In the genomic region with DNA sequence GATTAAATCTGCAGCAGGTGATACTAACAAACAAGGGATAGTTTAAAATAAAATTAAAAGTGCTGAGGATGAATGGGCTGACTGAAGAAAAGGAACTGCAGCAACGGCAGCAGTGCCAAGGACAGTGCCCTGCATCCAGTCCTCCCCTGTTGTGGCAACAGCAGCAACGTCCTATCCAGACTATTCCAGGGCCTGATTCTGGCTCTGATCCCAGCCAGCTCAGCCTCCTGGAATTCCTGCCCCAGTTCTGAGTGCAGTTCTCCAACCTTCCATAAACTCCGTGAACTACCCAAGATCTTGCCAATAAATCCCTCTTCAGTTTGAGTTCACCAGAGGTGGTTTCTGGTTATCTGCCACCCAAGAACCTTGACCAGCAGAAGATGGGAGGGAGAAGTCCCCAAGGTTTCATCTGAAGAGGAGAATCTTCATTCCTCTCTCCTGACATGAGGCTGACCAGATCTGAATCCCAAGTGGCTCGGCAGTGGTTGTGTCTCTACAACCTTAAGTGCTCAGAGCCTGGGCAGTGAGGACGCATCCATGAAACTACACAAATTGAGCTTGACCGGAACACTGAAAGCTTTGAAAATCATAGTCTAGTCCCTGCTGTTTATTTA, we compare ENCODE assay signal across 8 cellular contexts.
DNase-seq lines count a peak whose midpoint lies in the region; ATAC-seq, FAIRE-seq and TF ChIP-seq lines count a peak whose summit lies in the region.

No MANE protein-coding gene starts in this region.

- no peaks in the 10 kb centered on the region for H3K9me3 Mint-ChIP-seq in MCF 10A (ENCODE audit: unreplicated experiment)
- no peaks in the 10 kb centered on the region for H3K9me3 Mint-ChIP-seq in activated T-helper 2 cell treated with anti-CD3 and anti-CD28 coated beads, Interferon-gamma antibody, Interleukin-2, Interleukin-4, amounts not matched to agents 10 μg/mL and 5 μg/mL and 100 μg/mL, durations not matched to agents 14 hours and 24 hours and 36 hours
- H3K9me3 Mint-ChIP-seq in CD8-positive, alpha-beta memory T cell = no peaks in the 10 kb centered on the region

- H3K4me3 Mint-ChIP-seq in MCF 10A (ENCODE audit: unreplicated experiment) = no peak overlapping the region
- H3K4me3 Mint-ChIP-seq in activated T-helper 2 cell treated with anti-CD3 and anti-CD28 coated beads, Interferon-gamma antibody, Interleukin-2, Interleukin-4, amounts not matched to agents 10 μg/mL and 5 μg/mL and 100 μg/mL, durations not matched to agents 14 hours and 24 hours and 36 hours (ENCODE audit: low read depth) = no peak overlapping the region
- H3K4me3 Mint-ChIP-seq in CD8-positive, alpha-beta memory T cell = no peak overlapping the region

- H3K27ac Mint-ChIP-seq in MCF 10A (ENCODE audit: low read depth, unreplicated experiment) = no peak overlapping the region
- H3K27ac Mint-ChIP-seq in activated T-helper 2 cell treated with anti-CD3 and anti-CD28 coated beads, Interferon-gamma antibody, Interleukin-2, Interleukin-4, amounts not matched to agents 10 μg/mL and 5 μg/mL and 100 μg/mL, durations not matched to agents 14 hours and 24 hours and 36 hours = no peak overlapping the region
- no peak overlapping the region for H3K27ac Mint-ChIP-seq in CD8-positive, alpha-beta memory T cell

- TF ChIP-seq CTCF in GM10248 (IDR thresholded peaks at IDR 0.05; ENCODE audit: control extremely low read depth, extremely low read depth, low read depth, missing control alignments) (peak; percentile 16), MCF 10A (IDR thresholded peaks at IDR 0.05; ENCODE audit: unreplicated experiment) (no peak)

- DNase-seq in GM10248 (ENCODE audit: extremely low spot score) (no peak), MCF 10A (ENCODE audit: unreplicated experiment) (peak; percentile 84), hippocampal formation (lab: John Stamatoyannopoulos, UW) (peak; percentile 19 to 26), small intestine (peak; percentile 40), SKM-1 (lab: John Stamatoyannopoulos, UW; ENCODE audit: unreplicated experiment) (no peak)
- no peak for DNase-seq in activated T-helper 2 cell treated with anti-CD3 and anti-CD28 coated beads, Interferon-gamma antibody, Interleukin-2, Interleukin-4, amounts not matched to agents 10 μg/mL and 5 μg/mL and 100 μg/mL, durations not matched to agents 14 hours and 24 hours and 36 hours (ENCODE audit: low spot score)
- no peak for DNase-seq in CD8-positive, alpha-beta memory T cell

- peaks cover 15% of the 10 kb centered on the region for H3K4me1 Mint-ChIP-seq in MCF 10A (ENCODE audit: insufficient read depth, unreplicated experiment)
- peaks cover 10% of the 10 kb centered on the region for H3K4me1 Mint-ChIP-seq in activated T-helper 2 cell treated with anti-CD3 and anti-CD28 coated beads, Interferon-gamma antibody, Interleukin-2, Interleukin-4, amounts not matched to agents 10 μg/mL and 5 μg/mL and 100 μg/mL, durations not matched to agents 14 hours and 24 hours and 36 hours (ENCODE audit: low read depth)
- H3K4me1 Mint-ChIP-seq in CD8-positive, alpha-beta memory T cell = peaks cover 3 to 8% (median 7%) of the 10 kb centered on the region in 3 donors

- WGBS in small intestine, 3 donors = 44 to 48% (median 46%) methylated on average over 6 of the region's 6 CpGs

- H3K4me1 ChIP-seq in small intestine (ENCODE audit: control insufficient read depth in 2 of 2, insufficient read depth in 1 of 2, low read depth in 1 of 2, low read length in 1 of 2) = peaks cover 0 to 4% of the 10 kb centered on the region in 2 donors
- no peaks in the 10 kb centered on the region for H3K4me1 ChIP-seq in CD8-positive, alpha-beta memory T cell (ENCODE audit: insufficient read depth, low read length)

- no peaks in the 10 kb centered on the region for H3K27me3 Mint-ChIP-seq in MCF 10A (ENCODE audit: insufficient read depth, unreplicated experiment)
- H3K27me3 Mint-ChIP-seq in activated T-helper 2 cell treated with anti-CD3 and anti-CD28 coated beads, Interferon-gamma antibody, Interleukin-2, Interleukin-4, amounts not matched to agents 10 μg/mL and 5 μg/mL and 100 μg/mL, durations not matched to agents 14 hours and 24 hours and 36 hours (ENCODE audit: low read depth) = peaks cover 39% of the 10 kb centered on the region
- H3K27me3 Mint-ChIP-seq in CD8-positive, alpha-beta memory T cell = peaks cover 6 to 26% of the 10 kb centered on the region in 2 donors

- H3K4me3 ChIP-seq in small intestine (ENCODE audit: low read depth in 1 of 2, low read length in 2 of 2) = no peak overlapping the region
- no peak overlapping the region for H3K4me3 ChIP-seq in CD8-positive, alpha-beta memory T cell (ENCODE audit: low read length)

- POLR2A ChIA-PET in GM10248 (lab: Yijun Ruan, JAX) = no interaction called here
- POLR2A ChIA-PET in MCF 10A (lab: Yijun Ruan, JAX) = interaction anchor here (2.2 kb wide), 1 partner anchor 29 kb away, joined by 8 read pairs; no protein-coding TSS in a partner anchor
- POLR2A ChIA-PET in CD8-positive, alpha-beta memory T cell (lab: Charles Lee) = no interaction called here

- peak overlapping the region in 1 of 2 donors; percentile 70 for H3K27ac ChIP-seq in small intestine (ENCODE audit: low read depth in 1 of 2, low read length in 1 of 2)
- no peak overlapping the region for H3K27ac ChIP-seq in CD8-positive, alpha-beta memory T cell (ENCODE audit: low read depth, low read length)

- CTCF ChIA-PET in GM10248 (lab: Yijun Ruan, JAX) = interaction anchor here (0.6 to 11.3 kb wide), 29 partner anchors 8 to 320 kb away, joined by 3 to 217 read pairs (median 5); no protein-coding TSS in a partner anchor
- CTCF ChIA-PET in MCF 10A (lab: Yijun Ruan, JAX) = interaction anchor here (0.5 to 11.0 kb wide), 35 partner anchors 8 to 1367 kb away, joined by 3 to 178 read pairs (median 4); a partner anchor contains a TSS
- CTCF ChIA-PET in CD8-positive, alpha-beta memory T cell (lab: Charles Lee) = interaction anchor here (1.3 to 10.7 kb wide), 4 partner anchors 10 to 86 kb away, joined by 3 to 72 read pairs (median 4); no protein-coding TSS in a partner anchor

- no peaks in the 10 kb centered on the region for H3K36me3 Mint-ChIP-seq in MCF 10A (ENCODE audit: insufficient read depth, unreplicated experiment)
- no peaks in the 10 kb centered on the region for H3K36me3 Mint-ChIP-seq in activated T-helper 2 cell treated with anti-CD3 and anti-CD28 coated beads, Interferon-gamma antibody, Interleukin-2, Interleukin-4, amounts not matched to agents 10 μg/mL and 5 μg/mL and 100 μg/mL, durations not matched to agents 14 hours and 24 hours and 36 hours (ENCODE audit: low read depth)
- H3K36me3 Mint-ChIP-seq in CD8-positive, alpha-beta memory T cell = no peaks in the 10 kb centered on the region

- no TSS peak for BruUV-seq in MCF 10A (replicated peaks; lab: Mats Ljungman, UMichigan)

- no peaks in the 10 kb centered on the region for H3K36me3 ChIP-seq in small intestine (ENCODE audit: control insufficient read depth in 2 of 2, insufficient read depth in 2 of 2, low read length in 2 of 2)
- no peaks in the 10 kb centered on the region for H3K36me3 ChIP-seq in CD8-positive, alpha-beta memory T cell (ENCODE audit: insufficient read depth, low read length)

- FAIRE-seq in small intestine (lab: Jason Lieb, UNC) = no peak

- intact Hi-C loops in MCF 10A (cut with micrococcal nuclease) = loop anchor here (1.0 kb wide), 1 partner anchor 15 kb away; no protein-coding TSS in a partner anchor
- intact Hi-C loops in activated T-helper 2 cell treated with anti-CD3 and anti-CD28 coated beads, Interferon-gamma antibody, Interleukin-2, Interleukin-4, amounts not matched to agents 10 μg/mL and 5 μg/mL and 100 μg/mL, durations not matched to agents 14 hours and 24 hours and 36 hours (cut with micrococcal nuclease) = no loop called here

- ATAC-seq in HG03342 (IDR thresholded peaks at IDR 0.05; ENCODE audit: unreplicated experiment) = no peak

- H3K27me3 ChIP-seq in small intestine (ENCODE audit: control insufficient read depth in 2 of 2, insufficient read depth in 2 of 2, low read length in 2 of 2) = no peaks in the 10 kb centered on the region
- H3K27me3 ChIP-seq in CD8-positive, alpha-beta memory T cell (ENCODE audit: insufficient read depth, low read length, poor library complexity, severe bottlenecking) = no peaks in the 10 kb centered on the region

- no peaks in the 10 kb centered on the region for H3K9me3 ChIP-seq in small intestine (ENCODE audit: control insufficient read depth, low read depth)
- no peaks in the 10 kb centered on the region for H3K9me3 ChIP-seq in CD8-positive, alpha-beta memory T cell (ENCODE audit: low read length)

Comparison
In these comparisons a context has a peak if more than half of its experiments do, and no peak if none do; other contexts are left out.
1. DNase-seq: peak in MCF 10A (single experiment), hippocampal formation (2 of 2) and small intestine (single experiment); none in GM10248 (single experiment), activated T-helper 2 cell treated with anti-CD3 and anti-CD28 coated beads, Interferon-gamma antibody, Interleukin-2, Interleukin-4, amounts not matched to agents 10 μg/mL and 5 μg/mL and 100 μg/mL, durations not matched to agents 14 hours and 24 hours and 36 hours (single experiment), SKM-1 (single experiment) and CD8-positive, alpha-beta memory T cell (0 of 5).